Comparison of ENCODE assay signal across 8 cellular contexts in genomic region chr19:35903550-35904179, GRCh38. TPM values are rescaled to one million over a fixed set of nuclear protein-coding genes. Genes with fewer than 3 reads are reported as not detected.
DNase-seq lines count a peak whose midpoint lies in the region; TF ChIP-seq lines count a peak whose summit lies in the region.

No MANE protein-coding gene starts in this region.

- peak; percentile 38 for DNase-seq in G401 (ENCODE audit: low spot score)
- peak; percentile 37 for DNase-seq in NCI-H2107 (lab: John Stamatoyannopoulos, UW)
- DNase-seq in activated CD4-positive, CD25-positive, alpha-beta regulatory T cell treated with anti-CD3 and anti-CD28 coated beads, Interleukin-2, amount 50 U/mL, for 72 hours: peak; percentile 83
- DNase-seq in central memory CD4-positive, alpha-beta T cell: peak; percentile 90
- peak; percentile 92 for DNase-seq in kidney tubule cell (ENCODE audit: low spot score)
- DNase-seq in stimulated activated CD4-positive, alpha-beta T cell treated with anti-CD3 and anti-CD28 coated beads, Interleukin-2, amount 100 ng/mL, for 4 hours (ENCODE audit: low read depth): peak; percentile 94
- no peak for DNase-seq in NCI-H187 treated with DMSO at 0.1 percent for 48 hours (lab: John Stamatoyannopoulos, UW)

- POLR2A ChIA-PET in HEK293 (lab: Yijun Ruan, JAX): interaction anchor here (0.6 to 0.8 kb wide), 2 partner anchors 14 to 156 kb away, joined by 3 read pairs; partner anchors contain the start of gene LIN37

- H3K9me3 ChIP-seq in HEK293 (ENCODE audit: control insufficient read depth, insufficient read depth, low read depth, low read length): no peaks in the 10 kb centered on the region

- H3K36me3 ChIP-seq in HEK293 (ENCODE audit: control insufficient read depth in 2 of 2, insufficient read depth in 1 of 2, low read length in 2 of 2): no peaks in the 10 kb centered on the region; a peak in 1 of 3 replicates

- CTCF ChIA-PET in HEK293 (lab: Yijun Ruan, JAX): interaction anchor here (2.1 kb wide), 1 partner anchor 27 kb away, joined by 8 read pairs; no protein-coding TSS in a partner anchor

- peak overlapping the region; percentile 21; the same call in 1 of the 2 replicates for H3K27ac ChIP-seq in HEK293 (ENCODE audit: extremely low read depth, low read depth, low read length)

- H3K4me3 ChIP-seq in HEK293 (ENCODE audit: low read depth, low read length): no peak overlapping the region

- in situ Hi-C loops in G401 (cut with HindIII; ENCODE audit: low sequenced_read_pairs): loop anchor here (5.0 kb wide), 1 partner anchor 51 kb away; the partner anchor contains the start of gene NPHS1

- H3K4me1 ChIP-seq in HEK293 (ENCODE audit: control insufficient read depth, insufficient read depth, low read length): peaks cover 14% of the 10 kb centered on the region

- peak; percentile 75; the same call in 1 of the 2 replicates for TF ChIP-seq CTCF in HEK293 (tag by site-specific recombination; IDR thresholded peaks at IDR 0.05)

TF ChIP-seq in HEK293, 187 proteins besides CTCF, POLR2A, EP300 and RAD21 (continues in another document):
- TF ChIP-seq ZNF791 (tag by site-specific recombination; IDR thresholded peaks at IDR 0.05) (no peak), PATZ1 (tag by site-specific recombination; IDR thresholded peaks at IDR 0.05) (peak; percentile 98), ZNF561 (tag by site-specific recombination; IDR thresholded peaks at IDR 0.05; ENCODE audit: borderline replicate concordance) (peak; percentile 92; the same call in 1 of the 2 replicates), KLF1 (tag by site-specific recombination; IDR thresholded peaks at IDR 0.05) (peak; percentile 100), ZNF837 (tag by site-specific recombination; IDR thresholded peaks at IDR 0.05) (no peak), ZNF366 (tag by site-specific recombination; conservative IDR thresholded peaks at IDR 0.05) (peak; percentile 91), ZNF677 (tag by site-specific recombination; IDR thresholded peaks at IDR 0.05) (peak; percentile 70), ZNF324 (tag by site-specific recombination; IDR thresholded peaks at IDR 0.05) (peak; percentile 62; the same call in 1 of the 2 replicates), ZNF423 (tag by site-specific recombination; IDR thresholded peaks at IDR 0.05) (peak; percentile 81), ZNF518A (tag by site-specific recombination; conservative IDR thresholded peaks at IDR 0.05; ENCODE audit: low read depth) (peak; percentile 65; the same call in 1 of the 2 replicates), ZNF701 (tag by site-specific recombination; IDR thresholded peaks at IDR 0.05) (no peak), EGR2 (tag by site-specific recombination; IDR thresholded peaks at IDR 0.05; ENCODE audit: low read depth) (peak; percentile 98), ZBTB17 (tag by site-specific recombination; IDR thresholded peaks at IDR 0.05) (peak; percentile 99), ZNF391 (tag by site-specific recombination; IDR thresholded peaks at IDR 0.05; ENCODE audit: borderline replicate concordance, low read depth) (no peak; the same call in 1 of the 2 replicates), GLIS1 (tag by site-specific recombination; IDR thresholded peaks at IDR 0.05) (peak; percentile 96), ZNF654 (tag by site-specific recombination; IDR thresholded peaks at IDR 0.05; ENCODE audit: low read depth) (no peak), ZNF114 (tag by site-specific recombination; IDR thresholded peaks at IDR 0.05) (no peak), ZFHX2 (tag by site-specific recombination; conservative IDR thresholded peaks at IDR 0.05) (peak; percentile 100), REST (tag by site-specific recombination; IDR thresholded peaks at IDR 0.05) (0 out of 2 replicates have a peak, but pooled peaks have one; percentile 21), ZNF76 (tag by site-specific recombination; IDR thresholded peaks at IDR 0.05; ENCODE audit: borderline replicate concordance, low read depth) (peak; percentile 50; the same call in 1 of the 2 replicates), IKZF3 (tag by site-specific recombination; IDR thresholded peaks at IDR 0.05) (peak; percentile 48; the same call in 1 of the 2 replicates)

RNA-seq across cellular contexts. Expression of gene HCST, which starts 1.3 kb away (rescaled TPM):
- total RNA-seq in G401 (2014; rRNA removed; shearing (Covaris generic)): not detected in 2 replicates

RNA-seq across cellular contexts. Expression of gene NFKBID, which starts 3.3 kb away (rescaled TPM):
- 4.1 and 8.4 TPM in 2 replicates for total RNA-seq in G401 (2014; rRNA removed; shearing (Covaris generic))

RNA-seq across cellular contexts. Expression of gene TYROBP, which starts 4.4 kb away (rescaled TPM):
- 7.3 TPM in 1 of 2 replicates, not detected in the other for total RNA-seq in G401 (2014; rRNA removed; shearing (Covaris generic))

RNA-seq across cellular contexts. Expression of gene LRFN3, which starts 32.5 kb away (rescaled TPM):
- total RNA-seq in G401 (2014; rRNA removed; shearing (Covaris generic)): 6.2 and 15.8 TPM in 2 replicates

RNA-seq across cellular contexts. Expression of gene APLP1, which starts 35.3 kb away (rescaled TPM):
- total RNA-seq in G401 (2014; rRNA removed; shearing (Covaris generic)): 121 and 133 TPM in 2 replicates
